Comparison of ENCODE assay signal across 8 cellular contexts in the genomic region with DNA sequence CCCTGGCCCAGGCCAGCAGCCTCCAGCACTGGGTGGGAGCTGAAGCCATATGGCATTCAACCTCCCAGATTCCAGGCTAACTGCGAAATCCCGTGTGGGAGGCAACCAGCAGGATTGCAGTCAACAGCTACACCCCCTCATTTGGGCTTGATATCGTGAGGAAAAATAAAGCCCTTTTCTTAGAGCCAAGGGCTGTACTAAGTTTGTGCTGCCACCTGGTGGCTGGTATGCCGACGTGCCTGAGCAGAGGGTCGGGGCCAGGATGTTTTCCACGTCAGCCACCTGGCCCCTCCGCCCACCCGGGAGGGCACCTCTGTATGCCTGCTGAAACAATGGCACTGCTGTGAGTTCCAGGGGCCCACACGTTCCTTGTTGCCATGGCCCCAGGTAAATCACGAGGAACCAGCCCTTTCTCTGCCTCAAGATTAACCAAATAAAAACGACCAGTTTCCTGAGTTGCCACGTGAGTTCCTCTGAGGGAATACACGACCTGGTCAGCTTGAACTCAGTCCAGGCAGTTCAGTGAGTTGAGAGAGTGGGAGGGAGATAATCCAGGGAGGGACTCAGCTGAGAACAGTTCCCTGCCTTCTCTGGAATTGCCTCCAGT. TPM values are rescaled to one million over a fixed set of nuclear protein-coding genes. Genes with fewer than 3 reads are reported as not detected.
A peak's percentile ranks its signal among the peaks of the same experiment; 100 is the strongest.
DNase-seq lines count a peak whose midpoint lies in the region; ATAC-seq and TF ChIP-seq lines count a peak whose summit lies in the region.
"Had no signal": no experiment of that assay in that cellular context is flagged by ENCODE, and none has a peak within 500 bp of the region (broad histone marks: within the 10 kb centered on the region; RNA-seq: fewer than 3 reads in every experiment).

No MANE protein-coding gene starts in this region.

- no peak overlapping the region for H3K27ac Mint-ChIP-seq in activated CD4-positive, alpha-beta T cell treated with anti-CD3 and anti-CD28 coated beads, Interleukin-2, amount 10 ng/mL, durations not matched to agents 7 days and 5 days

- H3K36me3 ChIP-seq in liver (ENCODE audit: control insufficient read depth in 4 of 4, insufficient read depth in 3 of 4, low read depth in 1 of 4, low read length in 3 of 4), result peaks cover 0 to 3% (median 1%) of the 10 kb centered on the region in 4 donors

- no peaks in the 10 kb centered on the region for H3K36me3 Mint-ChIP-seq in activated CD4-positive, alpha-beta T cell treated with anti-CD3 and anti-CD28 coated beads, Interleukin-2, amount 10 ng/mL, durations not matched to agents 7 days and 5 days (ENCODE audit: low read depth)

- peak; percentile 67 for DNase-seq in NCI-H146 (lab: John Stamatoyannopoulos, UW)
- DNase-seq in activated CD4-positive, alpha-beta T cell treated with anti-CD3 and anti-CD28 coated beads, Interleukin-2, amount 10 ng/mL, durations not matched to agents 7 days and 5 days, result peak; percentile 65
- DNase-seq in dermis blood vessel endothelial cell, result peak; percentile 94
- DNase-seq in stimulated activated CD4-positive, alpha-beta T cell treated with anti-CD3 and anti-CD28 coated beads, TNF-alpha, amount 100 ng/mL, for 1 hour (ENCODE audit: low read depth in 3 of 3, low spot score in 1 of 3), result peak; percentile 15 to 58 (median 22)

- ATAC-seq in GM21526 (IDR thresholded peaks at IDR 0.05; ENCODE audit: low FRiP score, unreplicated experiment), result no peak

- H3K4me3 Mint-ChIP-seq in activated CD4-positive, alpha-beta T cell treated with anti-CD3 and anti-CD28 coated beads, Interleukin-2, amount 10 ng/mL, durations not matched to agents 7 days and 5 days, result no peak overlapping the region

- peaks cover 2% of the 10 kb centered on the region for H3K4me1 Mint-ChIP-seq in activated CD4-positive, alpha-beta T cell treated with anti-CD3 and anti-CD28 coated beads, Interleukin-2, amount 10 ng/mL, durations not matched to agents 7 days and 5 days

- no peaks in the 10 kb centered on the region for H3K4me1 ChIP-seq in liver (ENCODE audit: control insufficient read depth in 4 of 4, insufficient read depth in 4 of 4, low read length in 3 of 4)

- no peaks in the 10 kb centered on the region for H3K9me3 ChIP-seq in liver (ENCODE audit: control insufficient read depth in 4 of 4, low read length in 3 of 4)

- H3K27me3 Mint-ChIP-seq in activated CD4-positive, alpha-beta T cell treated with anti-CD3 and anti-CD28 coated beads, Interleukin-2, amount 10 ng/mL, durations not matched to agents 7 days and 5 days, result peaks cover 25% of the 10 kb centered on the region

- no peak overlapping the region for H3K4me3 ChIP-seq in liver (ENCODE audit: low read depth in 1 of 3, low read length in 3 of 3)

- peaks cover 3% of the 10 kb centered on the region for H3K9me3 Mint-ChIP-seq in activated CD4-positive, alpha-beta T cell treated with anti-CD3 and anti-CD28 coated beads, Interleukin-2, amount 10 ng/mL, durations not matched to agents 7 days and 5 days

- CTCF ChIA-PET in activated CD4-positive, alpha-beta T cell treated with anti-CD3 and anti-CD28 coated beads, Interleukin-2, amount 10 ng/mL, durations not matched to agents 7 days and 5 days (lab: Charles Lee), result interaction anchor here (0.5 to 2.2 kb wide), 14 partner anchors 13 to 828 kb away, joined by 3 to 19 read pairs (median 4); partner anchors contain the start of gene MYO1D

- no peak overlapping the region for H3K9ac ChIP-seq in liver (ENCODE audit: low read depth in 1 of 2, low read length in 2 of 2)

- peak; percentile 55 to 80 for TF ChIP-seq RAD21 in liver (IDR thresholded peaks at IDR 0.05)

- POLR2A ChIA-PET in activated CD4-positive, alpha-beta T cell treated with anti-CD3 and anti-CD28 coated beads, Interleukin-2, amount 10 ng/mL, durations not matched to agents 7 days and 5 days (lab: Charles Lee), result interaction anchor here (0.6 kb wide), 1 partner anchor 672 kb away, joined by 3 read pairs; no protein-coding TSS in a partner anchor

- H3K27me3 ChIP-seq in liver (ENCODE audit: control insufficient read depth in 4 of 4, insufficient read depth in 4 of 4, low read length in 3 of 4), result no peaks in the 10 kb centered on the region

- no peak overlapping the region for H3K27ac ChIP-seq in liver (ENCODE audit: low read depth in 1 of 2, low read length in 2 of 2)

- peak; percentile 89 for TF ChIP-seq CTCF in GM12874 (IDR thresholded peaks at IDR 0.05; ENCODE audit: insufficient read depth, low read depth, low read length)
- peak; percentile 68 for TF ChIP-seq CTCF in liver (IDR thresholded peaks at IDR 0.05; ENCODE audit: low read depth, low read length, missing input control)

- WGBS in liver, result 17% methylated on average over 14 of the region's 14 CpGs

TF ChIP-seq in liver, 16 proteins besides CTCF, POLR2A, EP300 and RAD21:
- TF ChIP-seq YY1 (IDR thresholded peaks at IDR 0.05) (no peak), EGR1 (IDR thresholded peaks at IDR 0.05; ENCODE audit: low read depth in 2 of 2) (no peak), HNF4A (conservative IDR thresholded peaks at IDR 0.05) (no peak), FOXA1 (IDR thresholded peaks at IDR 0.05) (no peak)
- TF ChIP-seq, protein P1, sequence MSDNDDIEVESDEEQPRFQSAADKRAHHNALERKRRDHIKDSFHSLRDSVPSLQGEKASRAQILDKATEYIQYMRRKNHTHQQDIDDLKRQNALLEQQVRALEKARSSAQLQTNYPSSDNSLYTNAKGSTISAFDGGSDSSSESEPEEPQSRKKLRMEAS (IDR thresholded peaks at IDR 0.05), result no peak

RNA-seq across cellular contexts. Expression of gene TMEM98, which starts 9.0 kb away (rescaled TPM):
- under 1 TPM; 0.17 to 0.58 TPM for total RNA-seq in activated CD4-positive, alpha-beta T cell treated with anti-CD3 and anti-CD28 coated beads, Interleukin-2, amount 10 ng/mL, durations not matched to agents 7 days and 5 days
- total RNA-seq in dermis blood vessel endothelial cell (36.2 and 42.4 TPM in 2 replicates), liver (10 to 100 TPM; 13.7 to 17.5 TPM)
- 1 to 10 TPM; 7.0 to 7.7 TPM for polyA plus RNA-seq in liver

RNA-seq across cellular contexts. Expression of gene SPACA3, which starts 54.6 kb away (rescaled TPM):
- not detected for total RNA-seq in activated CD4-positive, alpha-beta T cell treated with anti-CD3 and anti-CD28 coated beads, Interleukin-2, amount 10 ng/mL, durations not matched to agents 7 days and 5 days
- total RNA-seq in dermis blood vessel endothelial cell, result not detected in 2 replicates
- not detected for total RNA-seq in liver
- polyA plus RNA-seq in liver, result not detected
- total RNA-seq: skeletal muscle tissue had no signal

Comparison
In these comparisons a context has a peak if more than half of its experiments do, and no peak if none do; other contexts are left out.
1. DNase-seq: peak in every context shown above with its lines; median percentile 94 in dermis blood vessel endothelial cell; 67 in NCI-H146; 65 in activated CD4-positive, alpha-beta T cell treated with anti-CD3 and anti-CD28 coated beads, Interleukin-2, amount 10 ng/mL, durations not matched to agents 7 days and 5 days; 22 in stimulated activated CD4-positive, alpha-beta T cell treated with anti-CD3 and anti-CD28 coated beads, TNF-alpha, amount 100 ng/mL, for 1 hour.
2. RNA of gene TMEM98, which starts 9.0 kb away (total RNA-seq): 36.2 to 42.4 TPM in dermis blood vessel endothelial cell and 13.7 to 17.5 TPM in liver; 0.17 to 0.58 TPM in activated CD4-positive, alpha-beta T cell treated with anti-CD3 and anti-CD28 coated beads, Interleukin-2, amount 10 ng/mL, durations not matched to agents 7 days and 5 days; every median in the first group is over 4 times any median in the second.